11 cellular contexts compared by ENCODE assay signal in genomic region chr11:4664183-4664582, GRCh38. TPM values are rescaled to one million over a fixed set of nuclear protein-coding genes. Genes with fewer than 3 reads are reported as not detected.
"Had no signal": no experiment of that assay in that cellular context is flagged by ENCODE, and none has a peak within 500 bp of the region (broad histone marks: within the 10 kb centered on the region; RNA-seq: fewer than 3 reads in every experiment).

No MANE protein-coding gene starts in this region.

- H3K4me3 Mint-ChIP-seq: GM23338, H9, HFFc6 had no signal

- DNase-seq: GM23248, GOT3, H7, H9, HFFc6 had no signal

- H2AFZ ChIP-seq: GM23248 had no signal

- H3K4me1 ChIP-seq: HAP-1 had no signal

- H3K27ac ChIP-seq: GM23248 had no signal

- ATAC-seq: GM23338, HCT116 had no signal

- H3K9me3 Mint-ChIP-seq: GM23338, H9 had no signal

- H3K4me2 ChIP-seq: GM23338 had no signal

- H3K4me3 ChIP-seq: GM23248, GM23338, HAP-1 had no signal

- FAIRE-seq: H1, H54 had no signal

- H3K36me3 ChIP-seq: HAP-1 had no signal

- H3K9me3 ChIP-seq: HAP-1 had no signal

- H3K27ac Mint-ChIP-seq: GM23338, H9, HFFc6 had no signal

- H3K9ac ChIP-seq: GM23248 had no signal

RNA-seq across cellular contexts. Expression of gene OR51E1, which starts 20.4 kb away (rescaled TPM):
- total RNA-seq: GM23248, GM23338, H1, H4, H7, H9, HFFc6 had no signal
- polyA plus RNA-seq: GM23248, GM23338, H1 had no signal

RNA-seq across cellular contexts. Expression of gene OR51D1, which starts 26.9 kb away (rescaled TPM):
- total RNA-seq: GM23248, GM23338, H1, H4, H7, H9, HFFc6 had no signal
- polyA plus RNA-seq: GM23248, GM23338, H1 had no signal

RNA-seq across cellular contexts. Expression of gene OR51E2, which starts 33.5 kb away (rescaled TPM):
- total RNA-seq: GM23248, GM23338, H1, H7, H9 had no signal
- polyA plus RNA-seq: GM23248, GM23338, H1 had no signal

RNA-seq across cellular contexts. Expression of gene MMP26, which starts 40.4 kb away (rescaled TPM):
- total RNA-seq: GM23248, GM23338, H1, H4, H7, H9, HFFc6 had no signal
- polyA plus RNA-seq: GM23248, GM23338 had no signal
